In the genomic region with DNA sequence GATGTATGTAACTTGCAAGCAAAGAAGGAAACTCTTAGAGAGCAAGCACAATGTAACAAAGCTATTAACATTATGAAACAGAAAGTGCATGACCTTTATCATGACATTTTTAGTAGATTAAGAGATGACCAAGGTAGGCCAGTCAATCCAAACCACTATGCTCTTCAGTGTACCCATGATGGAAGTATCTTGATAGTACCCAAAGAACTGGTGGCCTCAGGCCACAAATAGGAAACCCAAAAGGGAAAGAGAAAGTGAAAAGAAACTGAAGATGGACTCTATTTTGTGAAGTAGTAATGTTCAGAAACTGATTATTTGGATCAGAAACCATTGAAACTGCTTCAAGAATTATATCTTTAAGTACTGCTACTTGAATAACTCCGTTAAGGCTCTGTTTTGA, we compare ENCODE assay signal across 8 cellular contexts.
DNase-seq lines count a peak whose midpoint lies in the region; ATAC-seq lines count a peak whose summit lies in the region.
"Not testable (repeated sequence)": the region's sequence is repeated elsewhere in the genome, so short reads cannot be mapped to it uniquely, and the experiment has no call there.

No MANE protein-coding gene starts in this region.

- peak; percentile 92 for ATAC-seq in GM18511 (IDR thresholded peaks at IDR 0.05; ENCODE audit: unreplicated experiment)
- ATAC-seq in GM19351 (IDR thresholded peaks at IDR 0.05; ENCODE audit: unreplicated experiment): peak; percentile 81
- ATAC-seq in GM21529 (IDR thresholded peaks at IDR 0.05; ENCODE audit: unreplicated experiment): peak; percentile 82
- peak; percentile 75 for ATAC-seq in HG02870 (IDR thresholded peaks at IDR 0.05; ENCODE audit: unreplicated experiment)
- ATAC-seq in HG03139 (IDR thresholded peaks at IDR 0.05; ENCODE audit: unreplicated experiment): peak; percentile 70
- ATAC-seq in HG03558 (IDR thresholded peaks at IDR 0.05; ENCODE audit: extremely low read depth, unreplicated experiment): peak; percentile 68
- peak; percentile 32 to 50 for ATAC-seq in activated T-cell treated with anti-CD3 and anti-CD28 coated beads, Interleukin-2, amount 50 U/mL, for 72 hours (replicated peaks in 1 of 2)

- H3K4me1 Mint-ChIP-seq in activated T-cell treated with anti-CD3 and anti-CD28 coated beads, Interleukin-2, amount 50 U/mL, for 72 hours (ENCODE audit: low read depth): not testable (repeated sequence)
- peaks cover 16% of the 10 kb centered on the region for H3K4me1 Mint-ChIP-seq in stimulated activated naive CD8-positive, alpha-beta T cell treated with anti-CD3 and anti-CD28 coated beads, Interleukin-15, Interleukin-2, amounts not matched to agents 100 ng/mL and 50 ng/mL, for 24 hours (ENCODE audit: low read depth)

- H3K27ac Mint-ChIP-seq in activated T-cell treated with anti-CD3 and anti-CD28 coated beads, Interleukin-2, amount 50 U/mL, for 72 hours: peak overlapping the region; percentile 34
- peak overlapping the region; percentile 62 for H3K27ac Mint-ChIP-seq in stimulated activated naive CD8-positive, alpha-beta T cell treated with anti-CD3 and anti-CD28 coated beads, Interleukin-15, Interleukin-2, amounts not matched to agents 100 ng/mL and 50 ng/mL, for 24 hours

- not testable (repeated sequence) for DNase-seq in activated T-cell treated with anti-CD3 and anti-CD28 coated beads, Interleukin-2, amount 50 U/mL, for 72 hours

- H3K27me3 Mint-ChIP-seq in activated T-cell treated with anti-CD3 and anti-CD28 coated beads, Interleukin-2, amount 50 U/mL, for 72 hours (ENCODE audit: low read depth): peaks cover 25% of the 10 kb centered on the region
- peaks cover 32% of the 10 kb centered on the region for H3K27me3 Mint-ChIP-seq in stimulated activated naive CD8-positive, alpha-beta T cell treated with anti-CD3 and anti-CD28 coated beads, Interleukin-15, Interleukin-2, amounts not matched to agents 100 ng/mL and 50 ng/mL, for 24 hours

- H3K9me3 Mint-ChIP-seq in activated T-cell treated with anti-CD3 and anti-CD28 coated beads, Interleukin-2, amount 50 U/mL, for 72 hours; stimulated activated naive CD8-positive, alpha-beta T cell treated with anti-CD3 and anti-CD28 coated beads, Interleukin-15, Interleukin-2, amounts not matched to agents 100 ng/mL and 50 ng/mL, for 24 hours: not testable (repeated sequence)

- H3K4me3 Mint-ChIP-seq in activated T-cell treated with anti-CD3 and anti-CD28 coated beads, Interleukin-2, amount 50 U/mL, for 72 hours; stimulated activated naive CD8-positive, alpha-beta T cell treated with anti-CD3 and anti-CD28 coated beads, Interleukin-15, Interleukin-2, amounts not matched to agents 100 ng/mL and 50 ng/mL, for 24 hours: not testable (repeated sequence)

- not testable (repeated sequence) for H3K36me3 Mint-ChIP-seq in activated T-cell treated with anti-CD3 and anti-CD28 coated beads, Interleukin-2, amount 50 U/mL, for 72 hours (ENCODE audit: insufficient read depth in 2 of 2); stimulated activated naive CD8-positive, alpha-beta T cell treated with anti-CD3 and anti-CD28 coated beads, Interleukin-15, Interleukin-2, amounts not matched to agents 100 ng/mL and 50 ng/mL, for 24 hours (ENCODE audit: low read depth)

Comparison
In these comparisons a context has a peak if more than half of its experiments do, and no peak if none do; other contexts are left out.
1. ATAC-seq: peak in every context shown above with its lines; median percentile 92 in GM18511; 82 in GM21529; 81 in GM19351; 75 in HG02870; 70 in HG03139; 68 in HG03558; 41 in activated T-cell treated with anti-CD3 and anti-CD28 coated beads, Interleukin-2, amount 50 U/mL, for 72 hours.